Comparison of ENCODE assay signal across 26 cellular contexts in genomic region chr1:235759336-235759735, GRCh38.
"Had no signal": no experiment of that assay in that cellular context is flagged by ENCODE, and none has a peak within 500 bp of the region (broad histone marks: within the 10 kb centered on the region; RNA-seq: fewer than 3 reads in every experiment).

No MANE protein-coding gene starts in this region.

- H3K36me3 Mint-ChIP-seq: neural progenitor cell had no signal

- H3K9me3 ChIP-seq: ascending aorta, heart left ventricle, right atrium auricular region, testis, transverse colon had no signal

- DNase-seq: activated CD4-positive, alpha-beta memory T cell treated with anti-CD3 and anti-CD28 coated beads, Interleukin-2, amount 10 ng/mL, durations not matched to agents 7 days and 5 days; activated CD4-positive, alpha-beta T cell treated with anti-CD3 and anti-CD28 coated beads, Interleukin-2, amount 10 ng/mL, durations not matched to agents 24 days and 14 days; activated CD4-positive, CD25-positive, alpha-beta regulatory T cell treated with anti-CD3 and anti-CD28 coated beads, Interleukin-2, amount 50 U/mL, for 72 hours; activated CD8-positive, alpha-beta memory T cell treated with anti-CD3 and anti-CD28 coated beads, Interleukin-2, amount 50 U/mL, for 48 hours; activated gamma-delta T cell; activated naive CD4-positive, alpha-beta T cell treated with anti-CD3 and anti-CD28 coated beads, Interleukin-2, amount 10 ng/mL, durations not matched to agents 7 days and 5 days; activated naive CD8-positive, alpha-beta T cell treated with anti-CD3 and anti-CD28 coated beads, Interleukin-2, amount 10 ng/mL, durations not matched to agents 7 days and 5 days; activated T-cell treated with anti-CD3 and anti-CD28 coated beads, Interleukin-2, amount 50 U/mL, for 24 hours; cortex of kidney; endodermal cell; foreskin fibroblast; natural killer cell; stimulated activated CD4-positive, alpha-beta T cell treated with anti-CD3 and anti-CD28 coated beads, Interleukin-1b, Interleukin-23, amount 100 ng/mL, for 48 hours; stimulated activated naive CD8-positive, alpha-beta T cell treated with anti-CD3 and anti-CD28 coated beads, Interleukin-15, Interleukin-2, amounts not matched to agents 100 U/mL and 50 U/mL, for 24 hours; T-helper 2 cell; testis; transverse colon had no signal

- H3K4me2 ChIP-seq: neural progenitor cell, smooth muscle cell had no signal

- H3K36me3 ChIP-seq: cardiac muscle cell, neural progenitor cell had no signal

- H3K4me1 Mint-ChIP-seq: activated CD4-positive, alpha-beta memory T cell treated with anti-CD3 and anti-CD28 coated beads, Interleukin-2, amount 10 ng/mL, durations not matched to agents 7 days and 5 days; activated CD4-positive, alpha-beta T cell treated with anti-CD3 and anti-CD28 coated beads, Interleukin-2, amount 10 ng/mL, durations not matched to agents 24 days and 14 days; activated naive CD4-positive, alpha-beta T cell treated with anti-CD3 and anti-CD28 coated beads, Interleukin-2, amount 10 ng/mL, durations not matched to agents 7 days and 5 days; activated naive CD8-positive, alpha-beta T cell treated with anti-CD3 and anti-CD28 coated beads, Interleukin-2, amount 10 ng/mL, durations not matched to agents 7 days and 5 days; brain; endodermal cell; memory B cell; natural killer cell; neural progenitor cell had no signal

- H3K27me3 Mint-ChIP-seq: activated CD4-positive, alpha-beta memory T cell treated with anti-CD3 and anti-CD28 coated beads, Interleukin-2, amount 10 ng/mL, durations not matched to agents 7 days and 5 days; activated CD4-positive, alpha-beta T cell treated with anti-CD3 and anti-CD28 coated beads, Interleukin-2, amount 10 ng/mL, durations not matched to agents 24 days and 14 days; activated naive CD4-positive, alpha-beta T cell treated with anti-CD3 and anti-CD28 coated beads, Interleukin-2, amount 10 ng/mL, durations not matched to agents 7 days and 5 days; activated naive CD8-positive, alpha-beta T cell treated with anti-CD3 and anti-CD28 coated beads, Interleukin-2, amount 10 ng/mL, durations not matched to agents 7 days and 5 days; activated T-cell treated with anti-CD3 and anti-CD28 coated beads, Interleukin-2, amount 50 U/mL, for 24 hours; brain; memory B cell had no signal

- H3K27ac Mint-ChIP-seq: activated CD4-positive, alpha-beta memory T cell treated with anti-CD3 and anti-CD28 coated beads, Interleukin-2, amount 10 ng/mL, durations not matched to agents 7 days and 5 days; activated CD4-positive, alpha-beta T cell treated with anti-CD3 and anti-CD28 coated beads, Interleukin-2, amount 10 ng/mL, durations not matched to agents 24 days and 14 days; activated naive CD4-positive, alpha-beta T cell treated with anti-CD3 and anti-CD28 coated beads, Interleukin-2, amount 10 ng/mL, durations not matched to agents 7 days and 5 days; activated naive CD8-positive, alpha-beta T cell treated with anti-CD3 and anti-CD28 coated beads, Interleukin-2, amount 10 ng/mL, durations not matched to agents 7 days and 5 days; activated T-cell treated with anti-CD3 and anti-CD28 coated beads, Interleukin-2, amount 50 U/mL, for 24 hours; brain; endodermal cell; memory B cell; natural killer cell; neural progenitor cell had no signal

- H3K9ac ChIP-seq: neural progenitor cell had no signal

- H3K27ac ChIP-seq: ascending aorta, cardiac muscle cell, heart left ventricle, neural progenitor cell, right atrium auricular region, testis, transverse colon had no signal

- H3K4me3 ChIP-seq: ascending aorta, cardiac muscle cell, heart left ventricle, neural progenitor cell, right atrium auricular region, smooth muscle cell, testis, transverse colon had no signal

- H3K4me1 ChIP-seq: ascending aorta, heart left ventricle, neural progenitor cell, right atrium auricular region, testis, transverse colon had no signal

- H3K27me3 ChIP-seq: ascending aorta, cardiac muscle cell, heart left ventricle, neural progenitor cell, right atrium auricular region, testis, transverse colon had no signal

- ATAC-seq: esophagus mucosa; heart left ventricle; natural killer cell; stimulated activated naive CD8-positive, alpha-beta T cell treated with anti-CD3 and anti-CD28 coated beads, Interleukin-15, Interleukin-2, amounts not matched to agents 100 U/mL and 50 U/mL, for 24 hours had no signal

- H3K4me3 Mint-ChIP-seq: activated CD4-positive, alpha-beta memory T cell treated with anti-CD3 and anti-CD28 coated beads, Interleukin-2, amount 10 ng/mL, durations not matched to agents 7 days and 5 days; activated CD4-positive, alpha-beta T cell treated with anti-CD3 and anti-CD28 coated beads, Interleukin-2, amount 10 ng/mL, durations not matched to agents 24 days and 14 days; activated naive CD4-positive, alpha-beta T cell treated with anti-CD3 and anti-CD28 coated beads, Interleukin-2, amount 10 ng/mL, durations not matched to agents 7 days and 5 days; activated naive CD8-positive, alpha-beta T cell treated with anti-CD3 and anti-CD28 coated beads, Interleukin-2, amount 10 ng/mL, durations not matched to agents 7 days and 5 days; activated T-cell treated with anti-CD3 and anti-CD28 coated beads, Interleukin-2, amount 50 U/mL, for 24 hours; brain; endodermal cell; memory B cell; natural killer cell; neural progenitor cell had no signal

- H3K9me3 Mint-ChIP-seq: activated CD4-positive, alpha-beta memory T cell treated with anti-CD3 and anti-CD28 coated beads, Interleukin-2, amount 10 ng/mL, durations not matched to agents 7 days and 5 days; activated CD4-positive, alpha-beta T cell treated with anti-CD3 and anti-CD28 coated beads, Interleukin-2, amount 10 ng/mL, durations not matched to agents 24 days and 14 days; activated naive CD4-positive, alpha-beta T cell treated with anti-CD3 and anti-CD28 coated beads, Interleukin-2, amount 10 ng/mL, durations not matched to agents 7 days and 5 days; activated naive CD8-positive, alpha-beta T cell treated with anti-CD3 and anti-CD28 coated beads, Interleukin-2, amount 10 ng/mL, durations not matched to agents 7 days and 5 days; activated T-cell treated with anti-CD3 and anti-CD28 coated beads, Interleukin-2, amount 50 U/mL, for 24 hours; brain; endodermal cell; memory B cell; natural killer cell; neural progenitor cell had no signal
